1 cellular context compared by ENCODE assay signal in the genomic region with DNA sequence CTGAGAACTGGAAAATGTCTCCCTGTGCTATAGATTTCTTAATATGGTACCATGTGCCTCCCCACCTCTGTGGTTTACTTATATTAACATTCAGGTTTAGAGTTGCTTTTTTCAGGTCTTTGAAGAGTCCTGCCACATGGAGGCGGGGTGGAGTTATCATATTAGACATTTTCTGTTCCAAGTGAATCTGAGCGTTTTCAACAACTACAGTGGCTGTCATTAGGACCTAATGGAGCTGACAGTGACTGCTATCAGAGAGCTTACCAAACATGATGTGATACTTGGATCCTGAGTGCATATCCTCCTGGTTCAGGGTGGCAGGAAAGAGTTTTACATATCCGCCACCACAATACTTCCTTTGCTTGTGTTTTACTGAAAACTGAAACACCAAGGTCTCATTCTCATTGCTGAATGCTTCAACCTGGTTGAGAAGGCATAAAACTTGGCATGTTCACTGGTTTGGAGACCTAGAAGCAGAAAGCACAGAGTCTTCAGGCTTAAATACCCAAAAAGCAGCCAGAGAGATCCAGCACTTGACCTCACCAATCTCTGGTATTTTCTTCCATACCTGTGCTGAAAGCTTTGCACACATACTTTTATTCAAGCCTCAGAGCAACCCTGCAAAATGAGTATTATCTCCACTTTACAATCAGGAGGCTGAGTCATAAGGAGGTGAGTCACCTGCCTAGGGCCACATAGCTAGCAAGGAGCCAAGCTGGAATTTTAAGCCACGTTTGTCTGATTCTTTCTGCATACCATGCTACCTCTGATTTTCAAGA.
TF ChIP-seq lines count a peak whose summit lies in the region.

No MANE protein-coding gene starts in this region.

TF ChIP-seq in Ishikawa, 13 proteins besides CTCF, POLR2A, EP300 and RAD21 (continued from another document):
- TF ChIP-seq, protein P1, sequence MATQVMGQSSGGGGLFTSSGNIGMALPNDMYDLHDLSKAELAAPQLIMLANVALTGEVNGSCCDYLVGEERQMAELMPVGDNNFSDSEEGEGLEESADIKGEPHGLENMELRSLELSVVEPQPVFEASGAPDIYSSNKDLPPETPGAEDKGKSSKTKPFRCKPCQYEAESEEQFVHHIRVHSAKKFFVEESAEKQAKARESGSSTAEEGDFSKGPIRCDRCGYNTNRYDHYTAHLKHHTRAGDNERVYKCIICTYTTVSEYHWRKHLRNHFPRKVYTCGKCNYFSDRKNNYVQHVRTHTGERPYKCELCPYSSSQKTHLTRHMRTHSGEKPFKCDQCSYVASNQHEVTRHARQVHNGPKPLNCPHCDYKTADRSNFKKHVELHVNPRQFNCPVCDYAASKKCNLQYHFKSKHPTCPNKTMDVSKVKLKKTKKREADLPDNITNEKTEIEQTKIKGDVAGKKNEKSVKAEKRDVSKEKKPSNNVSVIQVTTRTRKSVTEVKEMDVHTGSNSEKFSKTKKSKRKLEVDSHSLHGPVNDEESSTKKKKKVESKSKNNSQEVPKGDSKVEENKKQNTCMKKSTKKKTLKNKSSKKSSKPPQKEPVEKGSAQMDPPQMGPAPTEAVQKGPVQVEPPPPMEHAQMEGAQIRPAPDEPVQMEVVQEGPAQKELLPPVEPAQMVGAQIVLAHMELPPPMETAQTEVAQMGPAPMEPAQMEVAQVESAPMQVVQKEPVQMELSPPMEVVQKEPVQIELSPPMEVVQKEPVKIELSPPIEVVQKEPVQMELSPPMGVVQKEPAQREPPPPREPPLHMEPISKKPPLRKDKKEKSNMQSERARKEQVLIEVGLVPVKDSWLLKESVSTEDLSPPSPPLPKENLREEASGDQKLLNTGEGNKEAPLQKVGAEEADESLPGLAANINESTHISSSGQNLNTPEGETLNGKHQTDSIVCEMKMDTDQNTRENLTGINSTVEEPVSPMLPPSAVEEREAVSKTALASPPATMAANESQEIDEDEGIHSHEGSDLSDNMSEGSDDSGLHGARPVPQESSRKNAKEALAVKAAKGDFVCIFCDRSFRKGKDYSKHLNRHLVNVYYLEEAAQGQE (IDR thresholded peaks at IDR 0.05; ENCODE audit: low read depth): no peak
- TF ChIP-seq TAF1 (IDR thresholded peaks at IDR 0.05; ENCODE audit: low read depth) (no peak), FOXM1 (IDR thresholded peaks at IDR 0.05; ENCODE audit: borderline replicate concordance, low read depth) (peak; percentile 58; the same call in 1 of the 2 replicates), EGR1 (IDR thresholded peaks at IDR 0.05) (no peak), NFIC (IDR thresholded peaks at IDR 0.05) (peak; percentile 63)
- TF ChIP-seq, protein P2, sequence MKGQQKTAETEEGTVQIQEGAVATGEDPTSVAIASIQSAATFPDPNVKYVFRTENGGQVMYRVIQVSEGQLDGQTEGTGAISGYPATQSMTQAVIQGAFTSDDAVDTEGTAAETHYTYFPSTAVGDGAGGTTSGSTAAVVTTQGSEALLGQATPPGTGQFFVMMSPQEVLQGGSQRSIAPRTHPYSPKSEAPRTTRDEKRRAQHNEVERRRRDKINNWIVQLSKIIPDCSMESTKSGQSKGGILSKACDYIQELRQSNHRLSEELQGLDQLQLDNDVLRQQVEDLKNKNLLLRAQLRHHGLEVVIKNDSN (IDR thresholded peaks at IDR 0.05): 0 out of 2 replicates have a peak, but pooled peaks have one; percentile 13
